ENCODE assay signal across 15 cellular contexts in the genomic region with DNA sequence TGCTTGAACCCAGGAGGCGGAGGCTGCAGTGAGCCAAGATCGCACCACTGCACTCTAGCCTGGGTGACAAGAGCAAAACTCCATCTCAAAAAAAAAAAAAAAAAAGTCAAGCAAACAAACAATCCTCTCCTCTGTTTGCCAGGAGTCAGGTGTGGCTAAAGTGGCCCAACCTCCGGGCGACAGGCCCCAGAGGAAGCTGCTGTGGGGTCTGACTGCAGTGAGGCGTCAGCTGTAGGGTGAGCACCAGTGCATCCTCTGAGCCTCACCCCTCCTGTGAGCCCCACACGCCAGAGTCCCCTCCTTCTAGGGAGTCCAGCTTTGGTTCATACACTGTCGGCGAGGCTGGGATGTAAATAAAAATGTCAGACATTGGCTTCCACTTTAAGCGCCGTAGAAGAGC.
"Had no signal": no experiment of that assay in that cellular context is flagged by ENCODE, and none has a peak within 500 bp of the region (broad histone marks: within the 10 kb centered on the region; RNA-seq: fewer than 3 reads in every experiment).

No MANE protein-coding gene starts in this region.

- H3K27ac ChIP-seq: psoas muscle, testis had no signal

- DNase-seq: activated B cell treated with CpG ODN at 0.5 μM for 24 hours; activated CD4-positive, alpha-beta T cell treated with anti-CD3 and anti-CD28 coated beads, Interleukin-2, amount 10 ng/mL, durations not matched to agents 24 days and 14 days; amniotic stem cell; central memory CD4-positive, alpha-beta T cell; hypothalamus; natural killer cell; occipital lobe; psoas muscle; stimulated activated CD4-positive, alpha-beta T cell treated with anti-CD3 and anti-CD28 coated beads, Interleukin-4, amount 100 ng/mL, for 1 hour; stimulated activated CD8-positive, alpha-beta memory T cell treated with anti-CD3 and anti-CD28 coated beads, Interleukin-4, amount 100 ng/mL, for 48 hours; stimulated activated naive CD8-positive, alpha-beta T cell treated with anti-CD3 and anti-CD28 coated beads, Interleukin-15, Interleukin-2, amounts not matched to agents 100 U/mL and 50 U/mL, for 24 hours; testis had no signal

- H3K4me1 ChIP-seq: psoas muscle, testis had no signal

- H3K9me3 ChIP-seq: body of pancreas, psoas muscle, testis had no signal

- H3K27me3 ChIP-seq: body of pancreas, testis had no signal

- ATAC-seq: activated naive CD4-positive, alpha-beta T cell treated with anti-CD3 and anti-CD28 coated beads, Interleukin-2, amount 50 U/mL, for 72 hours; natural killer cell; psoas muscle; stimulated activated naive CD8-positive, alpha-beta T cell treated with anti-CD3 and anti-CD28 coated beads, Interleukin-15, Interleukin-2, amounts not matched to agents 100 U/mL and 50 U/mL, for 24 hours had no signal

- H3K4me3 ChIP-seq: body of pancreas, lung, psoas muscle, testis had no signal
